7 cellular contexts compared by ENCODE assay signal in genomic region chr10:101297901-101298451, GRCh38. TPM values are rescaled to one million over a fixed set of nuclear protein-coding genes. Genes with fewer than 3 reads are reported as not detected.
DNase-seq lines count a peak whose midpoint lies in the region; TF ChIP-seq lines count a peak whose summit lies in the region.

No MANE protein-coding gene starts in this region.

- H2AFZ ChIP-seq in MM.1S (ENCODE audit: low read length), result no peak overlapping the region

- no peak overlapping the region for H3K4me2 ChIP-seq in MM.1S (ENCODE audit: low read depth, low read length)

- H3K4me3 ChIP-seq in GM12865 (ENCODE audit: low read depth, low read length) (no peak overlapping the region), MM.1S (ENCODE audit: low read length) (no peak overlapping the region)

- no peaks in the 10 kb centered on the region for H3K9me3 ChIP-seq in MM.1S (replicated peaks; ENCODE audit: insufficient read depth, low read length)

- H4K20me1 ChIP-seq in MM.1S (ENCODE audit: insufficient read depth, low read length), result no peaks in the 10 kb centered on the region

- peak; percentile 95 for TF ChIP-seq CTCF in GM12865 (IDR thresholded peaks at IDR 0.05; ENCODE audit: insufficient read depth, low read depth, low read length, missing control alignments)
- peak; percentile 85 for TF ChIP-seq CTCF in MM.1S (IDR thresholded peaks at IDR 0.05; ENCODE audit: low read length)

- peak; percentile 68 for DNase-seq in GM12865 (ENCODE audit: low read depth)
- DNase-seq in MM.1S, result peak; percentile 55
- DNase-seq in activated CD4-positive, alpha-beta T cell treated with anti-CD3 and anti-CD28 coated beads for 24 hours (ENCODE audit: low read depth in 2 of 2), result peak; percentile 76 to 78
- DNase-seq in cerebellum (ENCODE audit: low spot score), result peak; percentile 64
- peak; percentile 75 for DNase-seq in medulla oblongata (ENCODE audit: extremely low spot score)
- peak; percentile 45 to 66 for DNase-seq in stimulated activated CD8-positive, alpha-beta memory T cell treated with anti-CD3 and anti-CD28 coated beads, Interleukin-15, amount 100 ng/mL, for 48 hours (ENCODE audit: low read depth in 2 of 2)
- DNase-seq in superior temporal gyrus (ENCODE audit: extremely low spot score), result no peak

- no peaks in the 10 kb centered on the region for H3K9me2 ChIP-seq in MM.1S (replicated peaks; ENCODE audit: insufficient read depth, low read length)

- H3K36me3 ChIP-seq in MM.1S (replicated peaks; ENCODE audit: insufficient read depth, low read length), result no peaks in the 10 kb centered on the region

- peaks cover 6% of the 10 kb centered on the region for H3K27me3 ChIP-seq in MM.1S (replicated peaks; ENCODE audit: insufficient read depth, low read length)

- H3F3A ChIP-seq in MM.1S (ENCODE audit: insufficient read depth, low read length), result no peaks in the 10 kb centered on the region

- H3K9ac ChIP-seq in MM.1S (ENCODE audit: low read length), result no peak overlapping the region

- no peak overlapping the region for H3K27ac ChIP-seq in MM.1S (ENCODE audit: low read length)

- H3K4me1 ChIP-seq in MM.1S (ENCODE audit: low read length), result no peaks in the 10 kb centered on the region

- H3K79me2 ChIP-seq in MM.1S (ENCODE audit: low read length), result no peaks in the 10 kb centered on the region

RNA-seq across cellular contexts. Expression of gene BTRC, which starts 56.0 kb away (rescaled TPM):
- 36.3 TPM for total RNA-seq in cerebellum
